In genomic region chr19:5338661-5339469, GRCh38 we compare ENCODE assay signal across 1 cellular context.
A peak's percentile ranks its signal among the peaks of the same experiment; 100 is the strongest.
TF ChIP-seq lines count a peak whose summit lies in the region.

No MANE protein-coding gene starts in this region.

TF ChIP-seq in K562, 482 proteins besides CTCF, POLR2A, EP300 and RAD21 (continued from another document):
- TF ChIP-seq CTCFL (IDR thresholded peaks at IDR 0.05; ENCODE audit: borderline replicate concordance, insufficient read depth, low read depth, low read length, poor library complexity, severe bottlenecking), result no peak
- TF ChIP-seq ELK1 (CRISPR knock-in tag; IDR thresholded peaks at IDR 0.05), result no peak
- TF ChIP-seq POLR2G (IDR thresholded peaks at IDR 0.05; ENCODE audit: low read depth, low read length), result no peak
- TF ChIP-seq ZNF699 (CRISPR knock-in tag; IDR thresholded peaks at IDR 0.05; ENCODE audit: insufficient replicate concordance), result no peak
- no peak for TF ChIP-seq NELFE (IDR thresholded peaks at IDR 0.05; ENCODE audit: insufficient read depth, insufficient read length)
- TF ChIP-seq NFE2L1 (tag; IDR thresholded peaks at IDR 0.05; ENCODE audit: borderline replicate concordance, low read depth), result no peak
- peak; percentile 24 for TF ChIP-seq RBBP5 (IDR thresholded peaks at IDR 0.05; ENCODE audit: borderline replicate concordance, insufficient read depth, low read length, poor library complexity, severe bottlenecking)
- TF ChIP-seq ZNF512 (tag; IDR thresholded peaks at IDR 0.05), result peak; percentile 52; the same call in 1 of the 2 replicates
- TF ChIP-seq SFPQ (IDR thresholded peaks at IDR 0.05; ENCODE audit: low read depth, low read length), result no peak
- no peak for TF ChIP-seq SMARCA5 (IDR thresholded peaks at IDR 0.05)
- no peak for TF ChIP-seq ARNT (IDR thresholded peaks at IDR 0.05)
- no peak for TF ChIP-seq EHMT2 (IDR thresholded peaks at IDR 0.05)
- no peak for TF ChIP-seq ZFP1 (CRISPR knock-in tag; IDR thresholded peaks at IDR 0.05)
- no peak for TF ChIP-seq SPI1 (IDR thresholded peaks at IDR 0.05; ENCODE audit: borderline replicate concordance, low read depth, low read length)
- TF ChIP-seq CTBP1 (IDR thresholded peaks at IDR 0.05; ENCODE audit: borderline replicate concordance), result peak; percentile 30; the same call in 1 of the 2 replicates
- no peak for TF ChIP-seq SAP30 (IDR thresholded peaks at IDR 0.05; ENCODE audit: borderline replicate concordance, insufficient read depth, low read depth, low read length, poor library complexity, severe bottlenecking)
